In the genomic region with DNA sequence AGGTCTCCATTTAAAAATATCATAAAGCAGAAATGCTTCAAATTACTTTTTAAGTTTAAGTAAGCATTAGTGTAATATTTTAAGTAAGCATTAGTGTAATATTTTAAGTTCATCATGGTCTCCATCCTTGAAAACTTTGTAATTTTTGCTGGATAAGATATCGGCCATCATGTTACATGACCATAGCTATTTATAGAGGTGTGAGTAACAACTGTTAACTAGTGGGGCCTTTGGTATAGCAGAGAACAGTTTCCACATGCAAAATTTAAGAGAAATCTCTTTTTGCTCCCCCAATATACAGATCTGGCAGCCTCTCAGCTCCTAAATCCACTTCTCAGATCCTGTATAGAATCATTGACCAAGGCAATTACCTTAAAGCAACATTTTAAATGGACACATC, we compare ENCODE assay signal across 19 cellular contexts. TPM values are rescaled to one million over a fixed set of nuclear protein-coding genes. Genes with fewer than 3 reads are reported as not detected.
DNase-seq lines count a peak whose midpoint lies in the region; ATAC-seq and TF ChIP-seq lines count a peak whose summit lies in the region.
"Had no signal": no experiment of that assay in that cellular context is flagged by ENCODE, and none has a peak within 500 bp of the region (broad histone marks: within the 10 kb centered on the region; RNA-seq: fewer than 3 reads in every experiment).

No MANE protein-coding gene starts in this region.

- H3K4me3 ChIP-seq in smooth muscle cell, result no peak overlapping the region

- intact Hi-C loops in left cardiac atrium (cut with DNase I), result loop anchor here in 1 of 2 donors (2.0 kb wide), 1 partner anchor 117 kb away; no protein-coding TSS in a partner anchor

- H3K4me3 Mint-ChIP-seq in nephron, result peak overlapping the region; percentile 11 to 86 (median 84)
- H3K4me3 Mint-ChIP-seq: CD4-positive, alpha-beta T cell had no signal

- no peak overlapping the region for H3K4me2 ChIP-seq in smooth muscle cell

- no peaks in the 10 kb centered on the region for H3K27me3 ChIP-seq in smooth muscle cell (ENCODE audit: low read depth)
- H3K27me3 ChIP-seq: BE2C had no signal

- no peaks in the 10 kb centered on the region for H3K27me3 Mint-ChIP-seq in nephron (ENCODE audit: low read depth)
- H3K27me3 Mint-ChIP-seq: CD4-positive, alpha-beta T cell had no signal

- no peaks in the 10 kb centered on the region for H3F3A ChIP-seq in smooth muscle cell (ENCODE audit: low read depth)

- ATAC-seq in left cardiac atrium (peak; percentile 75 to 79), HG03469 (IDR thresholded peaks at IDR 0.05; ENCODE audit: unreplicated experiment) (no peak)
- ATAC-seq: Panc1 had no signal

- H2AFZ ChIP-seq in smooth muscle cell (ENCODE audit: low read depth), result peak overlapping the region; percentile 28

- no peaks in the 10 kb centered on the region for H3K36me3 ChIP-seq in smooth muscle cell (ENCODE audit: low read depth)
- H3K36me3 ChIP-seq: BE2C had no signal

- H3K79me2 ChIP-seq in smooth muscle cell (ENCODE audit: low read depth), result no peaks in the 10 kb centered on the region

- H3K4me1 ChIP-seq in smooth muscle cell (ENCODE audit: low read depth), result no peaks in the 10 kb centered on the region
- H3K4me1 ChIP-seq: BE2C had no signal

- H3K4me1 Mint-ChIP-seq in nephron, result peaks cover 42% of the 10 kb centered on the region

- H3K27ac Mint-ChIP-seq in nephron, result peak overlapping the region; percentile 68 to 87 (median 71)
- H3K27ac Mint-ChIP-seq: CD4-positive, alpha-beta T cell had no signal

- 58% methylated on average over 1 of the region's 1 CpG for WGBS in smooth muscle cell (ENCODE audit: low lambda C conversion rate)

- H4K20me1 ChIP-seq in smooth muscle cell (ENCODE audit: low read depth), result no peaks in the 10 kb centered on the region

- DNase-seq in NCI-H526 (lab: John Stamatoyannopoulos, UW), result peak; percentile 3 to 48
- no peak for DNase-seq in NCI-H526 treated with DMSO at 0.1 percent for 48 hours (lab: John Stamatoyannopoulos, UW)
- no peak for DNase-seq in left cardiac atrium
- DNase-seq in smooth muscle cell (lab: John Stamatoyannopoulos, UW; ENCODE audit: unreplicated experiment), result no peak
- no peak for DNase-seq in stimulated activated CD4-positive, alpha-beta T cell treated with anti-CD3 and anti-CD28 coated beads, Interleukin-1b, Interleukin-23, amount 100 ng/mL, for 48 hours
- no peak for DNase-seq in activated gamma-delta T cell (lab: John Stamatoyannopoulos, UW)
- DNase-seq: BE2C; CD4-positive, alpha-beta T cell; HCEC 1CT; KBM-7; NCI-H1092; NCI-H146; NCI-H2081 had no signal

- H3K9ac ChIP-seq in smooth muscle cell (ENCODE audit: low read depth), result no peak overlapping the region

- H3K27ac ChIP-seq in smooth muscle cell (ENCODE audit: low read depth), result no peak overlapping the region
- H3K27ac ChIP-seq: 22Rv1, HL-60 had no signal

- H3K9me3 ChIP-seq in smooth muscle cell (replicated peaks; ENCODE audit: low read depth), result no peaks in the 10 kb centered on the region
- H3K9me3 ChIP-seq: BE2C had no signal

- no peaks in the 10 kb centered on the region for H3K36me3 Mint-ChIP-seq in nephron (ENCODE audit: low read depth)

- H3K9me3 Mint-ChIP-seq in nephron, result no peaks in the 10 kb centered on the region
- H3K9me3 Mint-ChIP-seq: CD4-positive, alpha-beta T cell had no signal

- no peak for TF ChIP-seq CTCF in nephron (IDR thresholded peaks at IDR 0.05; ENCODE audit: unreplicated experiment in 3 of 3)
- no peak for TF ChIP-seq CTCF in smooth muscle cell (IDR thresholded peaks at IDR 0.05; ENCODE audit: borderline replicate concordance, insufficient read depth, poor library complexity, severe bottlenecking)

RNA-seq across cellular contexts. Expression of a gene that starts 0.5 kb away (rescaled TPM):
- total RNA-seq in left cardiac atrium (100 to 1,000 TPM; 174 to 207 TPM), smooth muscle cell (not detected in 2 replicates)
- polyA plus RNA-seq in smooth muscle cell, result 0.14 TPM in 1 of 2 replicates, not detected in the other
- total RNA-seq: CD4-positive, alpha-beta T cell; NCI-H460 had no signal

Comparison
In these comparisons a context has a peak if more than half of its experiments do, and no peak if none do; other contexts are left out.
1. DNase-seq: peak in NCI-H526 (2 of 2); none in NCI-H526 treated with DMSO at 0.1 percent for 48 hours (single experiment), left cardiac atrium (single experiment), smooth muscle cell (single experiment), stimulated activated CD4-positive, alpha-beta T cell treated with anti-CD3 and anti-CD28 coated beads, Interleukin-1b, Interleukin-23, amount 100 ng/mL, for 48 hours (single experiment) and activated gamma-delta T cell (single experiment).
2. RNA of a gene that starts 0.5 kb away (total RNA-seq): 174 to 207 TPM in left cardiac atrium; not detected in smooth muscle cell; every median in the first group is over 100 times any median in the second.